ENCODE assay signal across 8 cellular contexts in the genomic region with DNA sequence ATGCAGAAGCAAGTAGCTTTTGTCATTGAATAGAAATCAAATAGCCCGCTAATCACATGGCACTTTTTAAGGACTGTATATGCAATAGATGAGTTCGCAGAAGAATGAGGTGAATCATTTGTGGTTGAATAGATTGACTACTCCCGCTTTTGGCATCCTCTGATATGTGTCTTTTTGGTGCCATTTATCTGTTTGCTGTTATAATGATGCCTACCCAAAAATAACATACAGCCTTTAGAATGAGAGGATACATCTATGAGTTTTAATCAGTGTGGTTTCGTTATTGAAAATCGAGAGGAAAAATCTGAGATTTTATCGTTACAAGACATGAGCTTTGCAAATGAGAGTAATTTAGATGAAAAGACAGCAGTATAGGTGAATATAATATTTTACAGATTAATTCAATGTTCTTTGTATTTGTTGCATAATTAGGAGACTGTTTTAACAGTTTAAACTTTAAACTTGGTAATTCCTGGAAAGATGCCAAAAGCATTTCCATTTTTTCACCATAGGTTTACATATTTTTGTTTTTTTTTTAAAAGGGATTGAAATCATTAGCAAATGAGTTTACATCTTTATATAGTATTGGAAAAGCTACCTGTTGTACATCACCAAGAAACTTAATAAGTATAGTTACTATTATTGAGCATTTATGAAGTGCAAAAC. TPM values are rescaled to one million over a fixed set of nuclear protein-coding genes. Genes with fewer than 3 reads are reported as not detected.
DNase-seq lines count a peak whose midpoint lies in the region; ATAC-seq and TF ChIP-seq lines count a peak whose summit lies in the region.

No MANE protein-coding gene starts in this region.

- no peaks in the 10 kb centered on the region for H4K20me1 ChIP-seq in fibroblast of lung (ENCODE audit: control insufficient read depth, extremely low read depth, insufficient read depth, low read length)

- POLR2A ChIA-PET in T-cell (lab: Charles Lee): interaction anchor here (0.6 to 3.1 kb wide), 14 partner anchors 9 to 124 kb away, joined by 3 to 15 read pairs (median 5); no protein-coding TSS in a partner anchor

- no peak for ATAC-seq in heart right ventricle
- ATAC-seq in Right ventricle myocardium superior (ENCODE audit: poor library complexity): no peak
- peak; percentile 25 to 38 (median 29) for ATAC-seq in T-cell (replicated peaks in 1 of 4)
- ATAC-seq in GM18520 (IDR thresholded peaks at IDR 0.05; ENCODE audit: unreplicated experiment): no peak
- no peak for ATAC-seq in GM21619 (IDR thresholded peaks at IDR 0.05; ENCODE audit: unreplicated experiment)

- H3K9ac ChIP-seq in fibroblast of lung (ENCODE audit: insufficient read depth, low read length) (no peak overlapping the region), rectal smooth muscle tissue (ENCODE audit: low read length) (no peak overlapping the region)

- H3K4me3 Mint-ChIP-seq in T-cell: peak overlapping the region; percentile 85 to 87 (median 86)

- no peaks in the 10 kb centered on the region for H3K9me3 Mint-ChIP-seq in T-cell

- DNase-seq in heart right ventricle: no peak
- no peak for DNase-seq in Right ventricle myocardium superior
- DNase-seq in T-cell: peak in 2 of 34 experiments; percentile 23 to 30
- DNase-seq in fibroblast of lung (ENCODE audit: low read depth in 2 of 2): peak; percentile 37 to 52
- no peak for DNase-seq in stimulated activated CD4-positive, alpha-beta T cell treated with anti-CD3 and anti-CD28 coated beads, Interleukin-4, amount 100 ng/mL, for 1 hour

- no peaks in the 10 kb centered on the region for H3K9me3 ChIP-seq in heart right ventricle
- no peaks in the 10 kb centered on the region for H3K9me3 ChIP-seq in fibroblast of lung (ENCODE audit: control insufficient read depth, insufficient read depth, low read depth, low read length)

- no peaks in the 10 kb centered on the region for H3K36me3 ChIP-seq in heart right ventricle
- H3K36me3 ChIP-seq in fibroblast of lung (ENCODE audit: control insufficient read depth, insufficient read depth, low read length): no peaks in the 10 kb centered on the region
- no peaks in the 10 kb centered on the region for H3K36me3 ChIP-seq in rectal smooth muscle tissue (ENCODE audit: control insufficient read depth, insufficient read depth, low read length)

- CTCF ChIA-PET in T-cell (lab: Charles Lee): interaction anchor here (0.6 to 3.2 kb wide), 18 partner anchors 10 to 262 kb away, joined by 3 to 28 read pairs (median 4); no protein-coding TSS in a partner anchor

- 11 to 14% methylated on average over 6 of the region's 6 CpGs for WGBS in heart right ventricle, 2 donors

- intact Hi-C loops in heart right ventricle (cut with DNase I): loop anchor here in 7 of 10 donors (5.0 to 10.0 kb wide), 6 partner anchors 91 to 259 kb away; partner anchors contain the start of gene CYP2R1 (in 2 of the 7)
- intact Hi-C loops in Right ventricle myocardium superior (cut with DNase I): no loop called here

- H3K27ac Mint-ChIP-seq in T-cell: peak overlapping the region; percentile 64 to 72

- H2AFZ ChIP-seq in fibroblast of lung (ENCODE audit: low read length): no peak overlapping the region

- H3K4me2 ChIP-seq in fibroblast of lung (ENCODE audit: extremely low read depth, insufficient read depth, low read length): peak overlapping the region; percentile 85

- H3K36me3 Mint-ChIP-seq in T-cell: peaks cover 31% of the 10 kb centered on the region

- no peak for TF ChIP-seq CTCF in heart right ventricle (IDR thresholded peaks at IDR 0.05)
- TF ChIP-seq CTCF in fibroblast of lung (conservative IDR thresholded peaks at IDR 0.05 in 1 of 2, IDR thresholded peaks at IDR 0.05 in 1 of 2; ENCODE audit: low read depth in 1 of 2, low read length in 2 of 2): no peak

- H3K4me1 Mint-ChIP-seq in T-cell: peaks cover 53 to 62% (median 60%) of the 10 kb centered on the region in 3 donors

- H3K27me3 ChIP-seq in heart right ventricle (peaks cover 0 to 20% (median 0%) of the 10 kb centered on the region in 7 donors), fibroblast of lung (ENCODE audit: control insufficient read depth, insufficient read depth, low read length) (no peaks in the 10 kb centered on the region), rectal smooth muscle tissue (ENCODE audit: control insufficient read depth, insufficient read depth, low read length) (no peaks in the 10 kb centered on the region)

- no peaks in the 10 kb centered on the region for H3K27me3 Mint-ChIP-seq in T-cell

- peak overlapping the region; percentile 63 to 90 (median 84) for H3K4me3 ChIP-seq in heart right ventricle
- H3K4me3 ChIP-seq in fibroblast of lung (replicated peaks in 1 of 4; ENCODE audit: control extremely low read depth in 1 of 4, insufficient read depth in 1 of 4, low read depth in 3 of 4, low read length in 4 of 4): peak overlapping the region; percentile 67 to 88 (median 82)
- H3K4me3 ChIP-seq in rectal smooth muscle tissue (ENCODE audit: low read length): peak overlapping the region; percentile 92

- peaks cover 0 to 33% (median 5%) of the 10 kb centered on the region in 9 donors for H3K4me1 ChIP-seq in heart right ventricle
- H3K4me1 ChIP-seq in fibroblast of lung (ENCODE audit: control insufficient read depth, extremely low read depth, insufficient read depth, low read length): no peaks in the 10 kb centered on the region
- H3K4me1 ChIP-seq in rectal smooth muscle tissue (ENCODE audit: control insufficient read depth, insufficient read depth, low read length): peaks cover 12% of the 10 kb centered on the region

- peak overlapping the region in 2 of 10 donors; percentile 4 to 85 for H3K27ac ChIP-seq in heart right ventricle
- no peak overlapping the region for H3K27ac ChIP-seq in fibroblast of lung (ENCODE audit: insufficient read depth, low read length)
- peak overlapping the region; percentile 33 for H3K27ac ChIP-seq in rectal smooth muscle tissue (ENCODE audit: low read depth, low read length)

- H3K79me2 ChIP-seq in fibroblast of lung (ENCODE audit: control insufficient read depth, insufficient read depth, low read length): no peaks in the 10 kb centered on the region

RNA-seq across cellular contexts. Expression of gene PDE3B, which starts 1.8 kb away (rescaled TPM):
- 10 to 100 TPM in 4 of 10 donors, 1 to 10 TPM in 6; 5.5 to 14.2 (median 9.4) TPM for total RNA-seq in heart right ventricle
- 1 to 10 TPM; 1.3 to 3.7 TPM for polyA plus RNA-seq in heart right ventricle
- total RNA-seq in Right ventricle myocardium superior: 5.3 TPM
- total RNA-seq in T-cell: 100 to 1,000 TPM; 130 to 162 (median 143) TPM
- total RNA-seq in fibroblast of lung: 9.2 and 11.2 TPM in 2 replicates
- 0.43 and 2.4 TPM in 2 replicates for polyA plus RNA-seq in fibroblast of lung
- polyA plus RNA-seq in fibroblast of lung (2012): 0.37 and 1.8 TPM in 2 replicates
- 0.20 and 3.0 TPM in 2 replicates for polyA minus RNA-seq in fibroblast of lung (ENCODE audit: low replicate concordance)

Comparison
In these comparisons a context has a peak if more than half of its experiments do, and no peak if none do; other contexts are left out.
1. ATAC-seq: peak in T-cell (4 of 4); none in heart right ventricle (0 of 8), Right ventricle myocardium superior (single experiment), GM18520 (single experiment) and GM21619 (single experiment).
2. DNase-seq: peak in fibroblast of lung (2 of 2); none in heart right ventricle (0 of 2), Right ventricle myocardium superior (single experiment) and stimulated activated CD4-positive, alpha-beta T cell treated with anti-CD3 and anti-CD28 coated beads, Interleukin-4, amount 100 ng/mL, for 1 hour (single experiment).
3. RNA of gene PDE3B, which starts 1.8 kb away (total RNA-seq): 130 to 162 TPM in T-cell; 9.2 to 11.2 TPM in fibroblast of lung, 5.5 to 14.2 TPM in heart right ventricle and 5.3 TPM in Right ventricle myocardium superior (single experiment); every median in the first group is over 4 times any median in the second.
4. Peak in every context shown above with its lines, with median percentiles within 50 percentile points of each other: H3K4me3 ChIP-seq.